ENCODE assay signal across 15 cellular contexts in the genomic region with DNA sequence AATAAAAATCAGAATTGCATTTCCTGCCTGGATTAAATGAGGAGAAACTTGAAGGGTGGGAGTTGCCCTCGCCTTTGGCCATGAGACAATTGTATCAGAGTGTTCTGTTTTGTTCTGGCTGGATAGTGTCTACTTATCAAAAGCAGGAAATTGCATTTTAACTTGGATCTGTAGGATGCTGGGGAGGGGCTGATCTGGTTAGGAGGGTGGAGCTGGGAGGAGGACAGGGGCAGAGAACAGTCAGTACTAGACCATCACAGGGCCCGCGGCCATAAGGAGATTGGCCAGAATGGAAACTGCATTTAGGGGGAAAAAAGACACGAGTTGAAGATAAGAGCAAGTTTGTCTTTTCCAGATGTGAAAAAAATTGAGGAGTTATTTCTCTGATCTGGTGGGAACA.
"Had no signal": no experiment of that assay in that cellular context is flagged by ENCODE, and none has a peak within 500 bp of the region (broad histone marks: within the 10 kb centered on the region; RNA-seq: fewer than 3 reads in every experiment).

No MANE protein-coding gene starts in this region.

- H3K4me3 ChIP-seq: lung had no signal

- H3K9me3 Mint-ChIP-seq: T-helper 2 cell treated with Interferon-gamma antibody and Interleukin-4, amounts not matched to agents 5 μg/mL and 100 μg/mL, for 36 hours had no signal

- H3K4me1 Mint-ChIP-seq: activated T-helper 17 cell treated with anti-CD3 and anti-CD28 coated beads, Interleukin-2, amount 50 U/mL, for 72 hours had no signal

- H3K27ac Mint-ChIP-seq: activated T-helper 17 cell treated with anti-CD3 and anti-CD28 coated beads, Interleukin-2, amount 50 U/mL, for 72 hours; naive B cell; stimulated activated memory B cell treated with anti-CD40 and anti-IgM and Interleukin-4, amounts not matched to agents 10 μg/mL and 1 μg/mL and 100 μg/mL, for 72 hours; T-helper 2 cell treated with Interferon-gamma antibody and Interleukin-4, amounts not matched to agents 5 μg/mL and 100 μg/mL, for 36 hours had no signal

- DNase-seq: activated CD4-positive, alpha-beta T cell treated with anti-CD3 and anti-CD28 coated beads, Interleukin-2, amount 50 U/mL, for 1 hour; activated naive CD4-positive, alpha-beta T cell treated with anti-CD3 and anti-CD28 coated beads, Interleukin-2, amount 50 U/mL, for 16 hours; activated T-cell treated with anti-CD3 and anti-CD28 coated beads for 4 hours; amniotic stem cell; dermis blood vessel endothelial cell; head of caudate nucleus; midbrain; naive B cell; posterior cingulate gyrus; trophoblast cell had no signal

- ATAC-seq: activated T-helper 17 cell treated with anti-CD3 and anti-CD28 coated beads, Interleukin-2, amount 50 U/mL, for 72 hours; stimulated activated memory B cell treated with anti-CD40 and anti-IgM and Interleukin-4, amounts not matched to agents 10 μg/mL and 1 μg/mL and 100 μg/mL, for 72 hours had no signal

- H3K4me3 Mint-ChIP-seq: activated T-helper 17 cell treated with anti-CD3 and anti-CD28 coated beads, Interleukin-2, amount 50 U/mL, for 72 hours; naive B cell; stimulated activated memory B cell treated with anti-CD40 and anti-IgM and Interleukin-4, amounts not matched to agents 10 μg/mL and 1 μg/mL and 100 μg/mL, for 72 hours; T-helper 2 cell treated with Interferon-gamma antibody and Interleukin-4, amounts not matched to agents 5 μg/mL and 100 μg/mL, for 36 hours had no signal

- H3K9me3 ChIP-seq: neutrophil had no signal

- H3K36me3 ChIP-seq: neutrophil had no signal

- H3K36me3 Mint-ChIP-seq: stimulated activated memory B cell treated with anti-CD40 and anti-IgM and Interleukin-4, amounts not matched to agents 10 μg/mL and 1 μg/mL and 100 μg/mL, for 72 hours had no signal

- H3K27ac ChIP-seq: neutrophil had no signal
